ENCODE assay signal across 10 cellular contexts in genomic region chr14:55398679-55399078, GRCh38. TPM values are rescaled to one million over a fixed set of nuclear protein-coding genes. Genes with fewer than 3 reads are reported as not detected.
DNase-seq lines count a peak whose midpoint lies in the region; ATAC-seq and TF ChIP-seq lines count a peak whose summit lies in the region.
"Had no signal": no experiment of that assay in that cellular context is flagged by ENCODE, and none has a peak within 500 bp of the region (broad histone marks: within the 10 kb centered on the region; RNA-seq: fewer than 3 reads in every experiment).

No MANE protein-coding gene starts in this region.

- no peaks in the 10 kb centered on the region for H3K9me3 Mint-ChIP-seq in activated T-helper 1 cell treated with anti-CD3 and anti-CD28 coated beads, Interleukin-12 subunit alpha, Interleukin-12 subunit beta, Interleukin-2, Interleukin-4 antibody, amounts not matched to agents 30 ng/mL and 10 ng/mL and 1 ng/mL, durations not matched to agents 14 hours and 24 hours and 36 hours

- peak; percentile 69 for DNase-seq in AG08396 (ENCODE audit: low spot score)
- peak; percentile 11 for DNase-seq in NB4 (ENCODE audit: low read depth)
- DNase-seq in dedifferentiated amniotic fluid mesenchymal stem cell (ENCODE audit: extremely low spot score), result peak; percentile 88
- peak; percentile 97 to 98 for DNase-seq in lung microvascular endothelial cell (ENCODE audit: low read depth in 2 of 2)
- DNase-seq in activated T-helper 1 cell treated with anti-CD3 and anti-CD28 coated beads, Interleukin-12 subunit alpha, Interleukin-12 subunit beta, Interleukin-2, Interleukin-4 antibody, amounts not matched to agents 30 ng/mL and 10 ng/mL and 1 ng/mL, durations not matched to agents 14 hours and 24 hours and 36 hours (ENCODE audit: low spot score), result no peak
- no peak for DNase-seq in NCI-H128 (lab: John Stamatoyannopoulos, UW; ENCODE audit: unreplicated experiment)
- DNase-seq: activated T-cell treated with anti-CD3 and anti-CD28 coated beads, Interleukin-2, amount 50 U/mL, for 48 hours; DMS79 had no signal

- H3K36me3 Mint-ChIP-seq in activated T-helper 1 cell treated with anti-CD3 and anti-CD28 coated beads, Interleukin-12 subunit alpha, Interleukin-12 subunit beta, Interleukin-2, Interleukin-4 antibody, amounts not matched to agents 30 ng/mL and 10 ng/mL and 1 ng/mL, durations not matched to agents 14 hours and 24 hours and 36 hours (ENCODE audit: low read depth), result peaks cover 2% of the 10 kb centered on the region

- no peak for TF ChIP-seq POLR2A in NB4 (IDR thresholded peaks at IDR 0.05; ENCODE audit: extremely low read depth, insufficient read length)

- H3K4me1 Mint-ChIP-seq in activated T-helper 1 cell treated with anti-CD3 and anti-CD28 coated beads, Interleukin-12 subunit alpha, Interleukin-12 subunit beta, Interleukin-2, Interleukin-4 antibody, amounts not matched to agents 30 ng/mL and 10 ng/mL and 1 ng/mL, durations not matched to agents 14 hours and 24 hours and 36 hours (ENCODE audit: low read depth), result peaks cover 12% of the 10 kb centered on the region

- no peak overlapping the region for H3K27ac Mint-ChIP-seq in activated T-helper 1 cell treated with anti-CD3 and anti-CD28 coated beads, Interleukin-12 subunit alpha, Interleukin-12 subunit beta, Interleukin-2, Interleukin-4 antibody, amounts not matched to agents 30 ng/mL and 10 ng/mL and 1 ng/mL, durations not matched to agents 14 hours and 24 hours and 36 hours

- ATAC-seq in HG03108 (IDR thresholded peaks at IDR 0.05; ENCODE audit: unreplicated experiment) (no peak), HG03280 (IDR thresholded peaks at IDR 0.05; ENCODE audit: unreplicated experiment) (no peak)

- no peak overlapping the region for H3K4me3 Mint-ChIP-seq in activated T-helper 1 cell treated with anti-CD3 and anti-CD28 coated beads, Interleukin-12 subunit alpha, Interleukin-12 subunit beta, Interleukin-2, Interleukin-4 antibody, amounts not matched to agents 30 ng/mL and 10 ng/mL and 1 ng/mL, durations not matched to agents 14 hours and 24 hours and 36 hours

- no peak overlapping the region for H3K4me3 ChIP-seq in NB4 (ENCODE audit: low read depth, low read length)

- no peaks in the 10 kb centered on the region for H3K27me3 Mint-ChIP-seq in activated T-helper 1 cell treated with anti-CD3 and anti-CD28 coated beads, Interleukin-12 subunit alpha, Interleukin-12 subunit beta, Interleukin-2, Interleukin-4 antibody, amounts not matched to agents 30 ng/mL and 10 ng/mL and 1 ng/mL, durations not matched to agents 14 hours and 24 hours and 36 hours (ENCODE audit: insufficient read depth)

- intact Hi-C loops in activated T-helper 1 cell treated with anti-CD3 and anti-CD28 coated beads, Interleukin-12 subunit alpha, Interleukin-12 subunit beta, Interleukin-2, Interleukin-4 antibody, amounts not matched to agents 30 ng/mL and 10 ng/mL and 1 ng/mL, durations not matched to agents 14 hours and 24 hours and 36 hours (cut with micrococcal nuclease), result no loop called here

- TF ChIP-seq CTCF in NB4 (IDR thresholded peaks at IDR 0.05; ENCODE audit: low read depth, low read length), result no peak

RNA-seq across cellular contexts. Expression of gene ATG14, which starts 13.0 kb away (rescaled TPM):
- total RNA-seq in lung microvascular endothelial cell, result 10.5 and 13.1 TPM in 2 replicates
- total RNA-seq in activated T-helper 1 cell treated with anti-CD3 and anti-CD28 coated beads, Interleukin-12 subunit alpha, Interleukin-12 subunit beta, Interleukin-2, Interleukin-4 antibody, amounts not matched to agents 30 ng/mL and 10 ng/mL and 1 ng/mL, durations not matched to agents 14 hours and 24 hours and 36 hours, result 4.8 and 6.2 TPM in 2 replicates

RNA-seq across cellular contexts. Expression of gene TBPL2, which starts 41.7 kb away (rescaled TPM):
- total RNA-seq in lung microvascular endothelial cell, result not detected in 2 replicates
- not detected in 2 replicates for total RNA-seq in activated T-helper 1 cell treated with anti-CD3 and anti-CD28 coated beads, Interleukin-12 subunit alpha, Interleukin-12 subunit beta, Interleukin-2, Interleukin-4 antibody, amounts not matched to agents 30 ng/mL and 10 ng/mL and 1 ng/mL, durations not matched to agents 14 hours and 24 hours and 36 hours

Comparison
In these comparisons a context has a peak if more than half of its experiments do, and no peak if none do; other contexts are left out.
1. DNase-seq: peak in AG08396 (single experiment), NB4 (single experiment), dedifferentiated amniotic fluid mesenchymal stem cell (single experiment) and lung microvascular endothelial cell (2 of 2); none in activated T-helper 1 cell treated with anti-CD3 and anti-CD28 coated beads, Interleukin-12 subunit alpha, Interleukin-12 subunit beta, Interleukin-2, Interleukin-4 antibody, amounts not matched to agents 30 ng/mL and 10 ng/mL and 1 ng/mL, durations not matched to agents 14 hours and 24 hours and 36 hours (single experiment) and NCI-H128 (single experiment).